ENCODE assay signal across 23 cellular contexts in the genomic region with DNA sequence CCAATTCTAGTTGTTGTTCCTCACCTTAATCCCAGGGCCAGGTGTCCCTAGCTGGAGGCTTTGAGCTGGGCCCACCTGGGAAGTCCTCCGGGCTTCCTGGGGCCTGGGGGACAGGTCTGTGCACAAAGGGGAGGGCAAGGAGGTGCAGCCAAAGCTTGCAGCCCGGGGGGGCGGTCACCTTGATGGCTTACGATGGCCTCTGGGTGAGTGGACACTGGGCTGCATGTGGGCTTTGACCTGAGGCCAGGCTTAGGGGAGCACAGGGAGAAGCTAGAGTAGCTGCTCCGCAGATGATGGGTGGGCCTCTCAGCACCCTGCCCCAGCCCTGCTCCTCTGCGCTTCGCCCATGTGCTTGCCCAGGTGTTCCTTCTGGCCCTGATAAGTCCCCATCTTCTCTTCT. TPM values are rescaled to one million over a fixed set of nuclear protein-coding genes. Genes with fewer than 3 reads are reported as not detected.
DNase-seq lines count a peak whose midpoint lies in the region; ATAC-seq and TF ChIP-seq lines count a peak whose summit lies in the region.
"Had no signal": no experiment of that assay in that cellular context is flagged by ENCODE, and none has a peak within 500 bp of the region (broad histone marks: within the 10 kb centered on the region; RNA-seq: fewer than 3 reads in every experiment).

No MANE protein-coding gene starts in this region.

- CTCF ChIA-PET in HEK293T (lab: Yijun Ruan, JAX): no interaction called here

- H3K4me1 Mint-ChIP-seq in endodermal cell: no peaks in the 10 kb centered on the region

- no peaks in the 10 kb centered on the region for H3K4me1 ChIP-seq in endodermal cell (ENCODE audit: control insufficient read depth, insufficient read depth, low read length)
- H3K4me1 ChIP-seq in spleen: peaks cover 0 to 6% (median under 1%) of the 10 kb centered on the region in 6 donors

- no peak overlapping the region for H3K4me3 Mint-ChIP-seq in endodermal cell
- H3K4me3 Mint-ChIP-seq: CD4-positive, CD25-positive, alpha-beta regulatory T cell had no signal

- no peak overlapping the region for H3K27ac Mint-ChIP-seq in endodermal cell
- H3K27ac Mint-ChIP-seq: CD4-positive, CD25-positive, alpha-beta regulatory T cell had no signal

- H3K4me3 ChIP-seq in H7 (ENCODE audit: insufficient read depth, low read depth, low read length): no peak overlapping the region
- no peak overlapping the region for H3K4me3 ChIP-seq in endodermal cell (ENCODE audit: low read length)
- no peak overlapping the region for H3K4me3 ChIP-seq in spleen
- H3K4me3 ChIP-seq: BLaER1, GM23248, HAP-1, SK-N-MC had no signal

- H3K9ac ChIP-seq in endodermal cell (ENCODE audit: extremely low read depth, low read length, poor library complexity, severe bottlenecking): no peak overlapping the region
- H3K9ac ChIP-seq: BLaER1, GM23248 had no signal

- peaks cover 2% of the 10 kb centered on the region for H3K9me3 Mint-ChIP-seq in endodermal cell

- no peaks in the 10 kb centered on the region for H3K27me3 Mint-ChIP-seq in endodermal cell (ENCODE audit: insufficient read depth)

- TF ChIP-seq CTCF in endodermal cell (conservative IDR thresholded peaks at IDR 0.05) (no peak), spleen (IDR thresholded peaks at IDR 0.05 in 8 of 11, conservative IDR thresholded peaks at IDR 0.05 in 3 of 11) (no peak)

- no peak for TF ChIP-seq POLR2A in spleen (IDR thresholded peaks at IDR 0.05)

- POLR2A ChIA-PET in HEK293T (lab: Yijun Ruan, JAX): no interaction called here

- H3K27ac ChIP-seq in endodermal cell (ENCODE audit: low read depth, low read length): no peak overlapping the region
- H3K27ac ChIP-seq in spleen: no peak overlapping the region
- H3K27ac ChIP-seq: BLaER1, GM23248, RWPE1, SK-N-MC had no signal

- H3K36me3 ChIP-seq in H7 (replicated peaks; ENCODE audit: control insufficient read depth, insufficient read depth, low read length) (no peaks in the 10 kb centered on the region), endodermal cell (ENCODE audit: control insufficient read depth, insufficient read depth, low read length) (no peaks in the 10 kb centered on the region), spleen (no peaks in the 10 kb centered on the region)
- H3K36me3 ChIP-seq: BLaER1, HAP-1 had no signal

- ATAC-seq in HG03460 (IDR thresholded peaks at IDR 0.05; ENCODE audit: unreplicated experiment): no peak
- ATAC-seq in GM21381 (IDR thresholded peaks at IDR 0.05; ENCODE audit: unreplicated experiment): no peak

- no peaks in the 10 kb centered on the region for H3K36me3 Mint-ChIP-seq in endodermal cell (ENCODE audit: low read depth)

- H3K27me3 ChIP-seq in H7 (ENCODE audit: control insufficient read depth, insufficient read depth, low read length) (no peaks in the 10 kb centered on the region), endodermal cell (ENCODE audit: control insufficient read depth, insufficient read depth, low read length, poor library complexity, severe bottlenecking) (no peaks in the 10 kb centered on the region), spleen (replicated peaks in 1 of 7) (no peaks in the 10 kb centered on the region)
- H3K27me3 ChIP-seq: BLaER1 had no signal

- H3K9me3 ChIP-seq in endodermal cell (ENCODE audit: control insufficient read depth, low read length): no peaks in the 10 kb centered on the region
- H3K9me3 ChIP-seq in spleen: no peaks in the 10 kb centered on the region
- H3K9me3 ChIP-seq: HAP-1 had no signal

- WGBS in endodermal cell (ENCODE audit: insufficient coverage in 1 of 2, insufficient read length in 1 of 2), 2 experiments: 96% methylated on average over 7 of the region's 7 CpGs
- WGBS in spleen, 5 donors: 92 to 97% (median 95%) methylated on average over 7 of the region's 7 CpGs

- intact Hi-C loops in spleen (cut with DNase I; ENCODE audit: low total_unique reads): no loop called here

- peak; percentile 22 for DNase-seq in H7
- peak; percentile 29 for DNase-seq in endodermal cell
- DNase-seq in mesenteric fat pad (ENCODE audit: low spot score): peak; percentile 76
- DNase-seq in spleen: peak; percentile 58
- no peak for DNase-seq in HEK293T (ENCODE audit: extremely low spot score)
- DNase-seq in HUDEP-2 (lab: John Stamatoyannopoulos, UW; ENCODE audit: unreplicated experiment in 76 of 76): no peak
- DNase-seq: CD4-positive, CD25-positive, alpha-beta regulatory T cell; GM23248; Karpas-422; NCI-H1105; NCI-H1436 treated with DMSO at 0.1 percent for 48 hours; NCI-H1930; NCI-H446 treated with DMSO at 0.1 percent for 48 hours; NCI-H526; NCI-H82; NK-92 treated with Interleukin-12 subunit alpha and Interleukin-12 subunit beta, amount 100 ng/mL, for 24 hours; SIG-M5 had no signal

TF ChIP-seq in HEK293T, 16 proteins besides CTCF, POLR2A, EP300 and RAD21:
- TF ChIP-seq SUZ12 (IDR thresholded peaks at IDR 0.05) (no peak), ZNF384 (IDR thresholded peaks at IDR 0.05) (no peak), SP1 (IDR thresholded peaks at IDR 0.05) (no peak), LEF1 (IDR thresholded peaks at IDR 0.05; ENCODE audit: borderline replicate concordance) (no peak), FOXK2 (IDR thresholded peaks at IDR 0.05) (no peak)

RNA-seq across cellular contexts. Expression of a gene that starts 41.8 kb away (rescaled TPM):
- total RNA-seq in H7 (2014; rRNA removed; shearing (Covaris generic)): 5.9 and 6.5 TPM in 2 replicates
- total RNA-seq in endodermal cell (10 to 100 TPM; 13.4 to 24.2 TPM), mesenteric fat pad (2.8 TPM), spleen (10 to 100 TPM in 2 of 7 donors, 1 to 10 TPM in 5; 2.4 to 12.3 (median 8.3) TPM)
- 6.8 TPM for polyA plus RNA-seq in endodermal cell (2013, experiment 1 of 2)
- polyA plus RNA-seq in endodermal cell (2013, experiment 2 of 2): 7.2 TPM
- polyA plus RNA-seq in spleen: 1 to 10 TPM; 7.5 to 8.6 (median 7.8) TPM
- total RNA-seq: CD4-positive, CD25-positive, alpha-beta regulatory T cell; GM23248 had no signal

Comparison
In these comparisons a context has a peak if more than half of its experiments do, and no peak if none do; other contexts are left out.
1. DNase-seq: peak in H7 (single experiment), endodermal cell (single experiment), mesenteric fat pad (single experiment) and spleen (single experiment); none in HEK293T (single experiment) and HUDEP-2 (0 of 76).